Comparison of ENCODE assay signal across 8 cellular contexts in genomic region chr16:679808-680624, GRCh38. TPM values are rescaled to one million over a fixed set of nuclear protein-coding genes. Genes with fewer than 3 reads are reported as not detected.
DNase-seq lines count a peak whose midpoint lies in the region; ATAC-seq, FAIRE-seq and TF ChIP-seq lines count a peak whose summit lies in the region.

TSS of gene STUB1 (plus strand) at chr16:680410. CDS start at chr16:680526, 116 bp downstream.

- H3K4me1 ChIP-seq in right atrium auricular region (peaks cover 0 to 61% of the 10 kb centered on the region in 2 donors), psoas muscle (peaks cover 40% of the 10 kb centered on the region), upper lobe of right lung (peaks cover 30% of the 10 kb centered on the region)

- H3K27me3 Mint-ChIP-seq in T-helper 2 cell treated with Interferon-gamma antibody and Interleukin-4, amounts not matched to agents 5 μg/mL and 100 μg/mL, for 36 hours (ENCODE audit: low read depth) = peaks cover 3% of the 10 kb centered on the region

- no peaks in the 10 kb centered on the region for H3K9me3 Mint-ChIP-seq in T-helper 2 cell treated with Interferon-gamma antibody and Interleukin-4, amounts not matched to agents 5 μg/mL and 100 μg/mL, for 36 hours

- H3K27me3 ChIP-seq in right atrium auricular region (no peaks in the 10 kb centered on the region), psoas muscle (ENCODE audit: insufficient read depth in 3 of 3, low read length in 2 of 3) (no peaks in the 10 kb centered on the region), upper lobe of right lung (no peaks in the 10 kb centered on the region)

- no peak for TF ChIP-seq CTCF in right atrium auricular region (IDR thresholded peaks at IDR 0.05)
- no peak for TF ChIP-seq CTCF in psoas muscle (IDR thresholded peaks at IDR 0.05)
- TF ChIP-seq CTCF in upper lobe of right lung (IDR thresholded peaks at IDR 0.05) = no peak

- peak within 1 kb of the TSS; percentile 98 for H3K27ac ChIP-seq in angular gyrus (ENCODE audit: low read depth, low read length)
- H3K27ac ChIP-seq in right atrium auricular region = peak within 1 kb of the TSS; percentile 95 to 99
- H3K27ac ChIP-seq in psoas muscle = peak within 1 kb of the TSS; percentile 97
- H3K27ac ChIP-seq in upper lobe of right lung = peak within 1 kb of the TSS; percentile 89

- peak; percentile 83 for TF ChIP-seq POLR2A in H54 (IDR thresholded peaks at IDR 0.05; ENCODE audit: low read depth, low read length)

- H3K36me3 ChIP-seq in right atrium auricular region (peaks cover 20% of the 10 kb centered on the region), psoas muscle (ENCODE audit: insufficient read depth in 1 of 2, low read depth in 1 of 2) (peaks cover 5 to 20% of the 10 kb centered on the region in 2 donors), upper lobe of right lung (peaks cover 17% of the 10 kb centered on the region)

- ATAC-seq in psoas muscle (peak; percentile 79 to 80 (median 80)), upper lobe of right lung (peak; percentile 84)

- intact Hi-C loops in psoas muscle (cut with DNase I) (no loop called here), upper lobe of right lung (cut with DNase I) (no loop called here)

- peak within 1 kb of the TSS; percentile 77 for H3K27ac Mint-ChIP-seq in T-helper 2 cell treated with Interferon-gamma antibody and Interleukin-4, amounts not matched to agents 5 μg/mL and 100 μg/mL, for 36 hours

- WGBS in psoas muscle, 3 donors = 0 to 1% (median 1%) methylated on average over 44 to 93 of the region's 93 CpGs

- peak within 1 kb of the TSS; percentile 83 for H3K4me3 Mint-ChIP-seq in T-helper 2 cell treated with Interferon-gamma antibody and Interleukin-4, amounts not matched to agents 5 μg/mL and 100 μg/mL, for 36 hours

- peaks cover 12% of the 10 kb centered on the region for H3K4me1 Mint-ChIP-seq in T-helper 2 cell treated with Interferon-gamma antibody and Interleukin-4, amounts not matched to agents 5 μg/mL and 100 μg/mL, for 36 hours (ENCODE audit: low read depth)

- H3K4me3 ChIP-seq in right atrium auricular region (peak within 1 kb of the TSS; percentile 82 to 88), psoas muscle (peak within 1 kb of the TSS; percentile 85), upper lobe of right lung (peak within 1 kb of the TSS; percentile 70)

- peak; percentile 70 for DNase-seq in DMS114 treated with DMSO at 0.1 percent for 48 hours (lab: John Stamatoyannopoulos, UW; ENCODE audit: unreplicated experiment)
- peak; percentile 83 for DNase-seq in H54 (ENCODE audit: insufficient read length, low spot score)
- peak; percentile 88 for DNase-seq in NCI-H1092 treated with DMSO at 0.1 percent for 48 hours (lab: John Stamatoyannopoulos, UW)
- peak; percentile 86 for DNase-seq in T-helper 2 cell treated with Interferon-gamma antibody and Interleukin-4, amounts not matched to agents 5 μg/mL and 100 μg/mL, for 36 hours (ENCODE audit: low spot score)
- DNase-seq in right atrium auricular region (ENCODE audit: low spot score) = peak; percentile 80
- DNase-seq in psoas muscle = peak; percentile 89 to 94
- peak; percentile 94 for DNase-seq in upper lobe of right lung

- H3K9me3 ChIP-seq in right atrium auricular region (no peaks in the 10 kb centered on the region), psoas muscle (no peaks in the 10 kb centered on the region), upper lobe of right lung (no peaks in the 10 kb centered on the region)

- no peak for FAIRE-seq in H54 (lab: Jason Lieb, UNC)

- peaks cover 15% of the 10 kb centered on the region for H3K36me3 Mint-ChIP-seq in T-helper 2 cell treated with Interferon-gamma antibody and Interleukin-4, amounts not matched to agents 5 μg/mL and 100 μg/mL, for 36 hours (ENCODE audit: low read depth)

RNA-seq across cellular contexts. Expression of gene STUB1, which starts in this region (rescaled TPM):
- total RNA-seq in right atrium auricular region (100 to 1,000 TPM; 135 to 186 TPM), psoas muscle (100 to 1,000 TPM; 108 to 150 (median 115) TPM), upper lobe of right lung (98.9 TPM)
- 100 to 1,000 TPM; 127 to 147 (median 134) TPM for polyA plus RNA-seq in psoas muscle

Comparison
In these comparisons a context has a peak if more than half of its experiments do, and no peak if none do; other contexts are left out.
1. Peak in every context shown above with its lines: DNase-seq, ATAC-seq, H3K4me3 ChIP-seq and H3K27ac ChIP-seq.